1 cellular context compared by ENCODE assay signal in genomic region chr3:49856181-49857005, GRCh38.
TF ChIP-seq lines count a peak whose summit lies in the region.

Gene TRAIP (minus strand): TSS chr3:49856564. CDS start chr3:49856453, 111 bp downstream.

TF ChIP-seq in GM12878, 131 proteins besides CTCF, POLR2A, EP300 and RAD21 (continued from another document):
- TF ChIP-seq USF2 (IDR thresholded peaks at IDR 0.05; ENCODE audit: borderline replicate concordance, low read depth, low read length), result no peak
- TF ChIP-seq SP1 (IDR thresholded peaks at IDR 0.05; ENCODE audit: low read depth, low read length), result peak; percentile 86
- TF ChIP-seq ZNF24 (IDR thresholded peaks at IDR 0.05), result no peak
- TF ChIP-seq NR2C2 (IDR thresholded peaks at IDR 0.05; ENCODE audit: borderline replicate concordance, control insufficient read depth, insufficient read length, low read depth), result no peak
- 0 out of 3 replicates have a peak, but pooled peaks have one; percentile 49 for TF ChIP-seq POU2F2 (IDR thresholded peaks at IDR 0.05; ENCODE audit: borderline replicate concordance, low read depth, low read length)
- TF ChIP-seq E2F4 (IDR thresholded peaks at IDR 0.05; ENCODE audit: low read depth, low read length), result peak; percentile 97
TF ChIP-seq in GM12878: peak in this region for 35.
